ENCODE assay signal across 16 cellular contexts in genomic region chr11:93113824-93114223, GRCh38.
DNase-seq lines count a peak whose midpoint lies in the region; TF ChIP-seq lines count a peak whose summit lies in the region.
"Had no signal": no experiment of that assay in that cellular context is flagged by ENCODE, and none has a peak within 500 bp of the region (broad histone marks: within the 10 kb centered on the region; RNA-seq: fewer than 3 reads in every experiment).

No MANE protein-coding gene starts in this region.

- H3K4me2 ChIP-seq in osteoblast (ENCODE audit: insufficient read depth, low read length) = no peak overlapping the region
- H3K4me2 ChIP-seq: PC-9 had no signal

- no peaks in the 10 kb centered on the region for H3K36me3 ChIP-seq in H7 (replicated peaks; ENCODE audit: control insufficient read depth, insufficient read depth, low read length)
- H3K36me3 ChIP-seq in osteoblast (ENCODE audit: insufficient read depth, low read length) = no peaks in the 10 kb centered on the region
- H3K36me3 ChIP-seq in prostate gland = no peaks in the 10 kb centered on the region
- H3K36me3 ChIP-seq: SJSA1 had no signal

- H3K9me3 ChIP-seq in osteoblast (ENCODE audit: low read depth, low read length) (no peaks in the 10 kb centered on the region), prostate gland (no peaks in the 10 kb centered on the region)
- H3K9me3 ChIP-seq: SJSA1 had no signal

- peak; percentile 4 for TF ChIP-seq CTCF in epithelial cell of proximal tubule (conservative IDR thresholded peaks at IDR 0.05; ENCODE audit: low read depth, low read length)
- TF ChIP-seq CTCF in osteoblast (IDR thresholded peaks at IDR 0.05; ENCODE audit: extremely low read depth, low read depth, low read length) = no peak
- no peak for TF ChIP-seq CTCF in prostate gland (IDR thresholded peaks at IDR 0.05)

- 62% methylated on average over 3 of the region's 3 CpGs for WGBS in prostate gland

- H3K4me3 ChIP-seq in H7 (ENCODE audit: insufficient read depth, low read depth, low read length) = no peak overlapping the region
- no peak overlapping the region for H3K4me3 ChIP-seq in epithelial cell of proximal tubule (ENCODE audit: low read depth, low read length)
- no peak overlapping the region for H3K4me3 ChIP-seq in osteoblast (ENCODE audit: insufficient read depth, low read length)
- H3K4me3 ChIP-seq in prostate gland = no peak overlapping the region
- H3K4me3 ChIP-seq: PC-9, SJSA1 had no signal

- H4K20me1 ChIP-seq in osteoblast (ENCODE audit: insufficient read depth, low read length) = no peaks in the 10 kb centered on the region

- H3K4me1 ChIP-seq in osteoblast (ENCODE audit: insufficient read depth, low read length) (no peaks in the 10 kb centered on the region), prostate gland (replicated peaks) (no peaks in the 10 kb centered on the region)
- H3K4me1 ChIP-seq: SJSA1 had no signal

- no peak overlapping the region for H2AFZ ChIP-seq in osteoblast (ENCODE audit: low read length)
- H2AFZ ChIP-seq: PC-9 had no signal

- H3K79me2 ChIP-seq in osteoblast (ENCODE audit: insufficient read depth, low read length) = no peaks in the 10 kb centered on the region

- H3K27me3 ChIP-seq in H7 (ENCODE audit: control insufficient read depth, insufficient read depth, low read length) = no peaks in the 10 kb centered on the region
- peaks cover 7% of the 10 kb centered on the region for H3K27me3 ChIP-seq in osteoblast (ENCODE audit: insufficient read depth, low read length)
- no peaks in the 10 kb centered on the region for H3K27me3 ChIP-seq in prostate gland (replicated peaks; ENCODE audit: insufficient read depth)
- H3K27me3 ChIP-seq: SJSA1 had no signal

- intact Hi-C loops in prostate gland (cut with DNase I) = no loop called here

- no peak for TF ChIP-seq POLR2A in prostate gland (IDR thresholded peaks at IDR 0.05)

- H3K27ac ChIP-seq in osteoblast (ENCODE audit: low read depth, low read length) = no peak overlapping the region
- H3K27ac ChIP-seq in prostate gland = no peak overlapping the region
- H3K27ac ChIP-seq: PC-9, SJSA1 had no signal

- peak; percentile 16 for DNase-seq in H7
- DNase-seq in NCI-H69 (lab: John Stamatoyannopoulos, UW) = peak; percentile 21
- no peak for DNase-seq in epithelial cell of proximal tubule (ENCODE audit: low read depth)
- DNase-seq in osteoblast (ENCODE audit: insufficient read length, low spot score, missing footprints) = peak; percentile 11
- no peak for DNase-seq in stimulated activated CD4-positive, alpha-beta T cell treated with anti-CD3 and anti-CD28 coated beads, Interleukin-2, amount 100 ng/mL, for 24 hours
- DNase-seq in prostate gland (ENCODE audit: low spot score) = no peak
- DNase-seq in activated effector memory CD4-positive, alpha-beta T cell treated with Interleukin-2 at 50 U/mL for 16 hours = no peak
- DNase-seq: Calu3; CD4-positive, alpha-beta T cell; DMS53; NCI-H1930; NCI-H2171 treated with DMSO at 0.1 percent for 48 hours; NCI-H510A; NCI-H82; PC-9 had no signal

Comparison
In these comparisons a context has a peak if more than half of its experiments do, and no peak if none do; other contexts are left out.
1. DNase-seq: peak in H7 (single experiment), NCI-H69 (single experiment) and osteoblast (single experiment); none in epithelial cell of proximal tubule (single experiment), stimulated activated CD4-positive, alpha-beta T cell treated with anti-CD3 and anti-CD28 coated beads, Interleukin-2, amount 100 ng/mL, for 24 hours (0 of 2), prostate gland (single experiment) and activated effector memory CD4-positive, alpha-beta T cell treated with Interleukin-2 at 50 U/mL for 16 hours (single experiment).